8 cellular contexts compared by ENCODE assay signal in genomic region chr17:46266656-46267544, GRCh38. TPM values are rescaled to one million over a fixed set of nuclear protein-coding genes. Genes with fewer than 3 reads are reported as not detected.
DNase-seq lines count a peak whose midpoint lies in the region; ATAC-seq, FAIRE-seq and TF ChIP-seq lines count a peak whose summit lies in the region.

No MANE protein-coding gene starts in this region.

- H2AFZ ChIP-seq in OCI-LY3 (ENCODE audit: low read depth, low read length): peak overlapping the region; percentile 99

- peak overlapping the region; percentile 99 for H3K4me2 ChIP-seq in OCI-LY3 (ENCODE audit: low read length)

- H3K4me3 ChIP-seq in OCI-LY3 (ENCODE audit: low read length) (peak overlapping the region; percentile 97), esophagus (ENCODE audit: low read depth in 1 of 2, low read length in 2 of 2) (peak overlapping the region; percentile 68 to 71), muscle layer of colon (ENCODE audit: low read depth in 1 of 2, low read length in 2 of 2) (peak overlapping the region; percentile 64 to 92)

- WGBS in esophagus, 2 donors: 0 to 1% methylated on average over 97 to 116 of the region's 116 CpGs

- H3K9ac ChIP-seq in OCI-LY3 (ENCODE audit: low read length) (peak overlapping the region; percentile 94), muscle layer of colon (ENCODE audit: low read length) (peak overlapping the region; percentile 84)

- no peaks in the 10 kb centered on the region for H3K27me3 ChIP-seq in OCI-LY3 (ENCODE audit: low read depth, low read length)
- no peaks in the 10 kb centered on the region for H3K27me3 ChIP-seq in esophagus (ENCODE audit: control insufficient read depth in 1 of 2, insufficient read depth in 2 of 2, low read length in 2 of 2)
- no peaks in the 10 kb centered on the region for H3K27me3 ChIP-seq in muscle layer of colon (ENCODE audit: control insufficient read depth in 1 of 2, insufficient read depth in 2 of 2, low read length in 2 of 2)

- H3K4me1 ChIP-seq in OCI-LY3 (ENCODE audit: low read length): peaks cover 12% of the 10 kb centered on the region
- H3K4me1 ChIP-seq in esophagus (ENCODE audit: control insufficient read depth in 2 of 2, insufficient read depth in 2 of 2, low read length in 1 of 2): no peaks in the 10 kb centered on the region
- peaks cover 14% of the 10 kb centered on the region for H3K4me1 ChIP-seq in muscle layer of colon (ENCODE audit: insufficient read depth, low read length)

- H3K9me3 ChIP-seq in OCI-LY3 (ENCODE audit: insufficient read depth, low read length): no peaks in the 10 kb centered on the region
- no peaks in the 10 kb centered on the region for H3K9me3 ChIP-seq in esophagus (ENCODE audit: control insufficient read depth in 2 of 2, insufficient read depth in 1 of 2, low read depth in 1 of 2, low read length in 1 of 2)
- H3K9me3 ChIP-seq in muscle layer of colon (ENCODE audit: low read length): no peaks in the 10 kb centered on the region

- no peak for FAIRE-seq in D721Med (lab: Jason Lieb, UNC)
- FAIRE-seq in HTR-8/SVneo (lab: Jason Lieb, UNC): no peak

- no peaks in the 10 kb centered on the region for H4K20me1 ChIP-seq in OCI-LY3 (ENCODE audit: insufficient read depth, low read length)

- no peaks in the 10 kb centered on the region for H3K79me2 ChIP-seq in OCI-LY3 (ENCODE audit: low read length)

- peak overlapping the region; percentile 59 for H3K27ac ChIP-seq in OCI-LY3 (ENCODE audit: low read length)
- H3K27ac ChIP-seq in esophagus (ENCODE audit: low read depth in 2 of 2, low read length in 1 of 2): peak overlapping the region; percentile 94
- peak overlapping the region; percentile 86 for H3K27ac ChIP-seq in muscle layer of colon (ENCODE audit: low read depth, low read length)

- H3K36me3 ChIP-seq in OCI-LY3 (replicated peaks; ENCODE audit: low read depth, low read length) (no peaks in the 10 kb centered on the region), esophagus (ENCODE audit: control insufficient read depth in 2 of 2, insufficient read depth in 2 of 2, low read length in 1 of 2) (no peaks in the 10 kb centered on the region), muscle layer of colon (ENCODE audit: insufficient read depth, low read length) (no peaks in the 10 kb centered on the region)

- DNase-seq in D721Med (ENCODE audit: insufficient read length, low spot score) (peak; percentile 92), HTR-8/SVneo (ENCODE audit: insufficient read length, low spot score) (peak; percentile 87)
- peak; percentile 86 for DNase-seq in activated T-cell treated with anti-CD3 and anti-CD28 coated beads, Interleukin-2, amount 50 U/mL, for 1 hour
- DNase-seq in stimulated activated CD8-positive, alpha-beta memory T cell treated with anti-CD3 and anti-CD28 coated beads, Interleukin-4, amount 100 ng/mL, for 48 hours: peak; percentile 91

- no peak for TF ChIP-seq CTCF in D721Med (IDR thresholded peaks at IDR 0.05; ENCODE audit: insufficient read depth, missing control alignments)
- TF ChIP-seq CTCF in OCI-LY3 (IDR thresholded peaks at IDR 0.05; ENCODE audit: low read depth, low read length): no peak

- ATAC-seq in GM21381 (IDR thresholded peaks at IDR 0.05; ENCODE audit: unreplicated experiment): peak; percentile 89

RNA-seq across cellular contexts. Expression of gene LRRC37A, which starts 28.0 kb away (rescaled TPM):
- polyA plus RNA-seq in esophagus: 1 to 10 TPM in 1 of 2 donors, under 1 TPM in 1; 0.55 to 2.5 TPM

Comparison
In these comparisons a context has a peak if more than half of its experiments do, and no peak if none do; other contexts are left out.
1. Peak in every context shown above with its lines: DNase-seq, ATAC-seq, H3K4me3 ChIP-seq and H3K27ac ChIP-seq.